In genomic region chr7:124031919-124032318, GRCh38 we compare ENCODE assay signal across 9 cellular contexts. TPM values are rescaled to one million over a fixed set of nuclear protein-coding genes. Genes with fewer than 3 reads are reported as not detected.
DNase-seq lines count a peak whose midpoint lies in the region; ATAC-seq and TF ChIP-seq lines count a peak whose summit lies in the region.
"Had no signal": no experiment of that assay in that cellular context is flagged by ENCODE, and none has a peak within 500 bp of the region (broad histone marks: within the 10 kb centered on the region; RNA-seq: fewer than 3 reads in every experiment).

No MANE protein-coding gene starts in this region.

- H3K9me3 ChIP-seq in CD4-positive, alpha-beta T cell (ENCODE audit: control insufficient read depth, low read length): no peaks in the 10 kb centered on the region
- H3K9me3 ChIP-seq in mammary epithelial cell (replicated peaks; ENCODE audit: insufficient read depth, low read length): no peaks in the 10 kb centered on the region

- H3K9ac ChIP-seq in mammary epithelial cell (ENCODE audit: insufficient read depth, low read length): no peak overlapping the region

- peak overlapping the region; percentile 81 for H3K4me2 ChIP-seq in mammary epithelial cell (ENCODE audit: insufficient read depth, low read depth, low read length)

- no peaks in the 10 kb centered on the region for H3K36me3 Mint-ChIP-seq in CD4-positive, alpha-beta T cell (ENCODE audit: low read depth)
- H3K36me3 Mint-ChIP-seq in naive thymus-derived CD8-positive, alpha-beta T cell: peaks cover 0 to 5% (median 3%) of the 10 kb centered on the region in 3 donors

- H3K9me3 Mint-ChIP-seq in CD4-positive, alpha-beta T cell: no peaks in the 10 kb centered on the region
- peaks cover 0 to 2% (median 0%) of the 10 kb centered on the region in 9 donors for H3K9me3 Mint-ChIP-seq in naive thymus-derived CD8-positive, alpha-beta T cell

- CTCF ChIA-PET in CD4-positive, alpha-beta T cell (lab: Charles Lee): no interaction called here
- CTCF ChIA-PET in mammary epithelial cell (lab: Charles Lee; ENCODE audit: low non-redundant PET): no interaction called here

- DNase-seq in CD4-positive, alpha-beta T cell: no peak
- DNase-seq in mammary epithelial cell (no peak), glomerular visceral epithelial cell (ENCODE audit: extremely low spot score) (no peak), GM13977 (ENCODE audit: low spot score) (no peak)
- no peak for DNase-seq in naive thymus-derived CD8-positive, alpha-beta T cell

- H2AFZ ChIP-seq in mammary epithelial cell (ENCODE audit: low read depth, low read length): peak overlapping the region; percentile 11

- H3K27ac Mint-ChIP-seq in CD4-positive, alpha-beta T cell: no peak overlapping the region
- no peak overlapping the region for H3K27ac Mint-ChIP-seq in naive thymus-derived CD8-positive, alpha-beta T cell

- H3K4me1 Mint-ChIP-seq in CD4-positive, alpha-beta T cell (ENCODE audit: low read depth): peaks cover 4% of the 10 kb centered on the region
- H3K4me1 Mint-ChIP-seq in naive thymus-derived CD8-positive, alpha-beta T cell: peaks cover 6 to 16% (median 12%) of the 10 kb centered on the region in 4 donors

- H3K79me2 ChIP-seq in mammary epithelial cell (ENCODE audit: insufficient read depth, low read length): no peaks in the 10 kb centered on the region

- ATAC-seq in CD4-positive, alpha-beta T cell (ENCODE audit: poor library complexity): no peak
- ATAC-seq in HG02642 (IDR thresholded peaks at IDR 0.05; ENCODE audit: poor library complexity, unreplicated experiment): peak; percentile 20
- no peak for ATAC-seq in naive thymus-derived CD8-positive, alpha-beta T cell
- ATAC-seq in HG02798 (IDR thresholded peaks at IDR 0.05; ENCODE audit: poor library complexity, unreplicated experiment): no peak
- ATAC-seq in GM21576 (IDR thresholded peaks at IDR 0.05; ENCODE audit: unreplicated experiment): no peak

- H4K20me1 ChIP-seq in mammary epithelial cell (ENCODE audit: insufficient read depth, low read length): peaks cover 3% of the 10 kb centered on the region

- no peak overlapping the region for H3K27ac ChIP-seq in CD4-positive, alpha-beta T cell (ENCODE audit: low read depth, low read length)
- no peak overlapping the region for H3K27ac ChIP-seq in mammary epithelial cell (ENCODE audit: insufficient read depth, low read depth, low read length)

- 3% methylated on average over 16 of the region's 22 CpGs for WGBS in mammary epithelial cell (ENCODE audit: low coverage, missing lambda C conversion rate)

- dilution Hi-C loops in mammary epithelial cell (cut with HindIII; ENCODE audit: low sequenced_read_pairs): no loop called here

- no peaks in the 10 kb centered on the region for H3K36me3 ChIP-seq in mammary epithelial cell (ENCODE audit: insufficient read depth, low read length)

- peaks cover 16% of the 10 kb centered on the region for H3K4me1 ChIP-seq in mammary epithelial cell (ENCODE audit: insufficient read depth, low read length)

- H3K27me3 Mint-ChIP-seq in CD4-positive, alpha-beta T cell: peaks cover 76% of the 10 kb centered on the region
- H3K27me3 Mint-ChIP-seq in naive thymus-derived CD8-positive, alpha-beta T cell: peaks cover 29 to 53% (median 40%) of the 10 kb centered on the region in 5 donors

- in situ Hi-C loops in mammary epithelial cell (cut with MboI; ENCODE audit: low sequenced_read_pairs in 2 of 2) (no loop called here), GM13977 (cut with MboI; ENCODE audit: low pct_unique_long_range_greater_than_20kb, low sequenced_read_pairs, unreplicated experiment) (no loop called here)

- H3K4me3 Mint-ChIP-seq in CD4-positive, alpha-beta T cell: peak overlapping the region; percentile 25
- peak overlapping the region; percentile 34 to 86 (median 76) for H3K4me3 Mint-ChIP-seq in naive thymus-derived CD8-positive, alpha-beta T cell

- H3K27me3 ChIP-seq in CD4-positive, alpha-beta T cell (ENCODE audit: control insufficient read depth, insufficient read depth, low read length): peaks cover 46% of the 10 kb centered on the region
- H3K27me3 ChIP-seq in mammary epithelial cell (ENCODE audit: insufficient read depth, low read length): peaks cover 33% of the 10 kb centered on the region

- H3K4me3 ChIP-seq in mammary epithelial cell (replicated peaks in 1 of 3; ENCODE audit: insufficient read depth in 1 of 3, low read depth in 2 of 3, low read length in 3 of 3): peak overlapping the region in 2 of 3 experiments; percentile 20 to 38

- intact Hi-C loops in CD4-positive, alpha-beta T cell (cut with DNase I, micrococcal nuclease): no loop called here
- intact Hi-C loops in mammary epithelial cell (cut with micrococcal nuclease): no loop called here

- no TSS peak for BruUV-seq in mammary epithelial cell (replicated peaks; lab: Mats Ljungman, UMichigan)

- TF ChIP-seq CTCF in CD4-positive, alpha-beta T cell (IDR thresholded peaks at IDR 0.05): no peak
- TF ChIP-seq CTCF in mammary epithelial cell (conservative IDR thresholded peaks at IDR 0.05 in 1 of 2, IDR thresholded peaks at IDR 0.05 in 1 of 2; ENCODE audit: extremely low read depth in 1 of 2, insufficient read depth in 1 of 2, low read depth in 1 of 2, low read length in 2 of 2) (no peak), GM13977 (IDR thresholded peaks at IDR 0.05; ENCODE audit: extremely low read depth, insufficient read depth, missing control alignments) (no peak)

- POLR2A ChIA-PET in CD4-positive, alpha-beta T cell (lab: Charles Lee): no interaction called here
- POLR2A ChIA-PET in naive thymus-derived CD8-positive, alpha-beta T cell (lab: Charles Lee): no interaction called here

RNA-seq across cellular contexts. Expression of gene TMEM229A, which starts 0.9 kb away (rescaled TPM):
- total RNA-seq in CD4-positive, alpha-beta T cell: not detected
- total RNA-seq in mammary epithelial cell: not detected
- polyA plus RNA-seq in mammary epithelial cell: not detected
- polyA minus RNA-seq in mammary epithelial cell: not detected
- not detected for total RNA-seq in naive thymus-derived CD8-positive, alpha-beta T cell
- not detected for polyA plus RNA-seq in naive thymus-derived CD8-positive, alpha-beta T cell
- total RNA-seq: pulmonary artery endothelial cell had no signal
